In genomic region chr2:24456610-24457556, GRCh38 we compare ENCODE assay signal across 1 cellular context.
TF ChIP-seq lines count a peak whose summit lies in the region.

No MANE protein-coding gene starts in this region.

TF ChIP-seq in GM23338, 12 proteins besides CTCF, POLR2A, EP300 and RAD21 (continued from another document):
- TF ChIP-seq REST (IDR thresholded peaks at IDR 0.05; ENCODE audit: unreplicated experiment) (no peak), ZNF114 (CRISPR knock-in tag; IDR thresholded peaks at IDR 0.05) (no peak), CREB1 (CRISPR knock-in tag; IDR thresholded peaks at IDR 0.05; ENCODE audit: low read depth) (no peak), EZH2phosphoT487 (IDR thresholded peaks at IDR 0.05; ENCODE audit: unreplicated experiment) (no peak)
